1 cellular context compared by ENCODE assay signal in the genomic region with DNA sequence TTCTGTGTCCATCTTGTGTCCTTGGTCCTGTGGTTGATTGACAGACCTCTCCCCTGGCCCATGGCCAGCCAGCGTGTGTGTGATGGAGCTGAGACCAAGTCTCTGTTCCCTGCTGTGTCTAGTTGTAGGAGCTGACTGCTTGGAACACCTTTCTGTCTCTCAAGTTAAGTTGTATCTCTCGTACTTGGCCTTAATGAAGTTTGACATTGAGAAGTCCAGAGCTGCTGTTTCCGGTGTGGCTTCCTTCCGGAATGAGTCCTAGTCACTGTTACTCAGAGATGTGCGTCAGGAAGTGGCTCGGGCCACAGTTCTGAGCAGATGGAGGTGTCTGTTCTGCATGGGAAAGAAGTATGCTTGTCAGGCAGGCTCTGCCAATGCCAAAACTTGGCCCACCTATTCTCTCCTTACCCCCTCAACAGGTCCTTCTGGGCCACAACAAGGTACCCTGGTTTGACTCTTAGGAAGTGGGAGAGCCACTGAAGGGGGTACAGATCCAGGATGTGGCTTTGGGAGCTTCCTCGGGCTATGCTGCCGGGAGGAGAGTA.
TF ChIP-seq lines count a peak whose summit lies in the region.

No MANE protein-coding gene starts in this region.

TF ChIP-seq in H1, 55 proteins besides CTCF, POLR2A, EP300 and RAD21:
- TF ChIP-seq POU5F1 (IDR thresholded peaks at IDR 0.05; ENCODE audit: low read depth, low read length) (no peak), CBX8 (IDR thresholded peaks at IDR 0.05; ENCODE audit: borderline replicate concordance, low read depth, low read length) (no peak), RFX5 (IDR thresholded peaks at IDR 0.05; ENCODE audit: borderline replicate concordance, low read depth, low read length) (no peak), CBX5 (IDR thresholded peaks at IDR 0.05; ENCODE audit: low read depth, low read length) (no peak), FOSL1 (IDR thresholded peaks at IDR 0.05; ENCODE audit: insufficient read depth, low read depth, low read length) (no peak), SRF (IDR thresholded peaks at IDR 0.05; ENCODE audit: low read depth, low read length) (no peak), SAP30 (IDR thresholded peaks at IDR 0.05; ENCODE audit: insufficient read depth, insufficient replicate concordance, low read length) (no peak), BRCA1 (IDR thresholded peaks at IDR 0.05; ENCODE audit: low read depth, low read length) (no peak), TBP (IDR thresholded peaks at IDR 0.05; ENCODE audit: low read depth, low read length) (no peak), PHF8 (conservative IDR thresholded peaks at IDR 0.05; ENCODE audit: low read depth, low read length) (no peak), HDAC6 (IDR thresholded peaks at IDR 0.05; ENCODE audit: low read depth, low read length) (no peak), NANOG (IDR thresholded peaks at IDR 0.05; ENCODE audit: insufficient read depth, low read depth, low read length, poor library complexity, severe bottlenecking) (no peak), JUN (IDR thresholded peaks at IDR 0.05; ENCODE audit: low read depth, low read length) (no peak), KDM1A (IDR thresholded peaks at IDR 0.05; ENCODE audit: borderline replicate concordance, low read length) (no peak), GTF2F1 (IDR thresholded peaks at IDR 0.05; ENCODE audit: borderline replicate concordance, low read depth, low read length) (no peak), NRF1 (IDR thresholded peaks at IDR 0.05; ENCODE audit: low read depth, low read length) (no peak), SUZ12 (IDR thresholded peaks at IDR 0.05; ENCODE audit: low read length) (no peak), TEAD4 (IDR thresholded peaks at IDR 0.05; ENCODE audit: low read depth, low read length) (no peak)
- TF ChIP-seq, protein P1, sequence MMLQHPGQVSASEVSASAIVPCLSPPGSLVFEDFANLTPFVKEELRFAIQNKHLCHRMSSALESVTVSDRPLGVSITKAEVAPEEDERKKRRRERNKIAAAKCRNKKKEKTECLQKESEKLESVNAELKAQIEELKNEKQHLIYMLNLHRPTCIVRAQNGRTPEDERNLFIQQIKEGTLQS (IDR thresholded peaks at IDR 0.05; ENCODE audit: insufficient read depth, low read depth, low read length): no peak
- TF ChIP-seq, protein P2, sequence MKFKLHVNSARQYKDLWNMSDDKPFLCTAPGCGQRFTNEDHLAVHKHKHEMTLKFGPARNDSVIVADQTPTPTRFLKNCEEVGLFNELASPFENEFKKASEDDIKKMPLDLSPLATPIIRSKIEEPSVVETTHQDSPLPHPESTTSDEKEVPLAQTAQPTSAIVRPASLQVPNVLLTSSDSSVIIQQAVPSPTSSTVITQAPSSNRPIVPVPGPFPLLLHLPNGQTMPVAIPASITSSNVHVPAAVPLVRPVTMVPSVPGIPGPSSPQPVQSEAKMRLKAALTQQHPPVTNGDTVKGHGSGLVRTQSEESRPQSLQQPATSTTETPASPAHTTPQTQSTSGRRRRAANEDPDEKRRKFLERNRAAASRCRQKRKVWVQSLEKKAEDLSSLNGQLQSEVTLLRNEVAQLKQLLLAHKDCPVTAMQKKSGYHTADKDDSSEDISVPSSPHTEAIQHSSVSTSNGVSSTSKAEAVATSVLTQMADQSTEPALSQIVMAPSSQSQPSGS (IDR thresholded peaks at IDR 0.05; ENCODE audit: low read length): no peak
